13 cellular contexts compared by ENCODE assay signal in genomic region chr12:6234906-6235305, GRCh38. TPM values are rescaled to one million over a fixed set of nuclear protein-coding genes. Genes with fewer than 3 reads are reported as not detected.
A peak's percentile ranks its signal among the peaks of the same experiment; 100 is the strongest.
DNase-seq lines count a peak whose midpoint lies in the region; ATAC-seq and TF ChIP-seq lines count a peak whose summit lies in the region.
"Had no signal": no experiment of that assay in that cellular context is flagged by ENCODE, and none has a peak within 500 bp of the region (broad histone marks: within the 10 kb centered on the region; RNA-seq: fewer than 3 reads in every experiment).

No MANE protein-coding gene starts in this region.

- intact Hi-C loops in colonic mucosa (cut with DNase I) (loop anchor here (5.0 kb wide), 1 partner anchor 42 kb away; no protein-coding TSS in a partner anchor), transverse colon (cut with DNase I; ENCODE audit: low total_unique reads) (loop anchor here (5.0 kb wide), 1 partner anchor 38 kb away; no protein-coding TSS in a partner anchor)

- H3K4me3 Mint-ChIP-seq in stimulated activated naive CD8-positive, alpha-beta T cell treated with anti-CD3 and anti-CD28 coated beads, Interleukin-15, amount 100 ng/mL, for 72 hours, result no peak overlapping the region
- H3K4me3 Mint-ChIP-seq: activated T-cell treated with anti-CD3 and anti-CD28 coated beads, Interleukin-2, amount 50 U/mL, for 4 hours had no signal

- no peaks in the 10 kb centered on the region for H3K9me3 Mint-ChIP-seq in stimulated activated naive CD8-positive, alpha-beta T cell treated with anti-CD3 and anti-CD28 coated beads, Interleukin-15, amount 100 ng/mL, for 72 hours
- H3K9me3 Mint-ChIP-seq: activated T-cell treated with anti-CD3 and anti-CD28 coated beads, Interleukin-2, amount 50 U/mL, for 4 hours had no signal

- H3K27ac ChIP-seq in colonic mucosa (peak overlapping the region; percentile 92), muscle layer of duodenum (ENCODE audit: low read length) (peak overlapping the region; percentile 20), transverse colon (peak overlapping the region; percentile 93 to 97 (median 95))
- H3K27ac ChIP-seq: GM23248 had no signal

- H3K9me3 ChIP-seq in colonic mucosa (no peaks in the 10 kb centered on the region), muscle layer of duodenum (ENCODE audit: control insufficient read depth in 1 of 2, low read length in 2 of 2) (no peaks in the 10 kb centered on the region), transverse colon (no peaks in the 10 kb centered on the region)

- TF ChIP-seq EP300 in transverse colon (IDR thresholded peaks at IDR 0.05; ENCODE audit: low read depth), result no peak

- in situ Hi-C loops in transverse colon (cut with MboI; ENCODE audit: low pct_ligation_motif_present in 1 of 4, low pct_unique_long_range_greater_than_20kb in 1 of 4, low sequenced_read_pairs in 3 of 4), result no loop called here

- peaks cover 5% of the 10 kb centered on the region for H3K36me3 ChIP-seq in colonic mucosa
- peaks cover 36 to 43% of the 10 kb centered on the region in 2 donors for H3K36me3 ChIP-seq in muscle layer of duodenum (ENCODE audit: control insufficient read depth in 1 of 2, insufficient read depth in 2 of 2, low read length in 2 of 2)
- peaks cover 0 to 38% (median 10%) of the 10 kb centered on the region in 4 donors for H3K36me3 ChIP-seq in transverse colon

- H3K4me3 ChIP-seq in colonic mucosa (no peak overlapping the region), muscle layer of duodenum (ENCODE audit: low read depth in 1 of 2, low read length in 2 of 2) (no peak overlapping the region), transverse colon (no peak overlapping the region)
- H3K4me3 ChIP-seq: GM23248 had no signal

- peak overlapping the region in 1 of 2 donors; percentile 67 for H3K27ac Mint-ChIP-seq in stimulated activated naive CD8-positive, alpha-beta T cell treated with anti-CD3 and anti-CD28 coated beads, Interleukin-15, amount 100 ng/mL, for 72 hours

- 20 to 51% methylated on average over 2 to 7 of the region's 7 CpGs for WGBS in transverse colon (ENCODE audit: low coverage in 1 of 2), 2 donors

- no peaks in the 10 kb centered on the region for H3K27me3 ChIP-seq in colonic mucosa
- H3K27me3 ChIP-seq in muscle layer of duodenum (ENCODE audit: low read depth, low read length), result no peaks in the 10 kb centered on the region
- no peaks in the 10 kb centered on the region for H3K27me3 ChIP-seq in transverse colon

- no peak for ATAC-seq in stimulated activated naive CD8-positive, alpha-beta T cell treated with anti-CD3 and anti-CD28 coated beads, Interleukin-15, amount 100 ng/mL, for 72 hours
- no peak for ATAC-seq in HG02852 (IDR thresholded peaks at IDR 0.05; ENCODE audit: unreplicated experiment)
- ATAC-seq: activated T-cell treated with anti-CD3 and anti-CD28 coated beads, Interleukin-2, amount 50 U/mL, for 4 hours; Panc1 had no signal

- peak overlapping the region in 1 of 2 donors; percentile 93 for H3K9ac ChIP-seq in colonic mucosa (ENCODE audit: low read depth in 2 of 2, low read length in 2 of 2)
- H3K9ac ChIP-seq: GM23248 had no signal

- peaks cover 39% of the 10 kb centered on the region for H3K4me1 Mint-ChIP-seq in stimulated activated naive CD8-positive, alpha-beta T cell treated with anti-CD3 and anti-CD28 coated beads, Interleukin-15, amount 100 ng/mL, for 72 hours

- TF ChIP-seq CTCF in colonic mucosa (IDR thresholded peaks at IDR 0.05) (no peak), transverse colon (IDR thresholded peaks at IDR 0.05) (no peak)

- DNase-seq in DMS153 (lab: John Stamatoyannopoulos, UW) (peak; percentile 13), DMS153 treated with DMSO at 0.1 percent for 48 hours (lab: John Stamatoyannopoulos, UW; ENCODE audit: unreplicated experiment) (no peak), colonic mucosa (peak; percentile 49), transverse colon (no peak), HPDE6-E6E7 (ENCODE audit: extremely low spot score) (no peak)
- no peak for DNase-seq in stimulated activated naive CD8-positive, alpha-beta T cell treated with anti-CD3 and anti-CD28 coated beads, Interleukin-15, amount 100 ng/mL, for 72 hours
- DNase-seq: activated CD4-positive, alpha-beta T cell treated with anti-CD3 and anti-CD28 coated beads for 1 hour; activated T-cell treated with anti-CD3 and anti-CD28 coated beads, Interleukin-2, amount 50 U/mL, for 4 hours; NCI-H446 had no signal

- peaks cover 50% of the 10 kb centered on the region for H3K4me1 ChIP-seq in colonic mucosa
- H3K4me1 ChIP-seq in muscle layer of duodenum (ENCODE audit: control insufficient read depth in 1 of 2, insufficient read depth in 2 of 2, low read length in 2 of 2), result peaks cover 39 to 48% of the 10 kb centered on the region in 2 donors
- peaks cover 56 to 65% (median 62%) of the 10 kb centered on the region in 4 donors for H3K4me1 ChIP-seq in transverse colon

- no peak for TF ChIP-seq POLR2A in transverse colon (IDR thresholded peaks at IDR 0.05)

- no peaks in the 10 kb centered on the region for H3K27me3 Mint-ChIP-seq in stimulated activated naive CD8-positive, alpha-beta T cell treated with anti-CD3 and anti-CD28 coated beads, Interleukin-15, amount 100 ng/mL, for 72 hours

RNA-seq across cellular contexts. Expression of gene CD9, which starts 34.7 kb away (rescaled TPM):
- total RNA-seq in colonic mucosa (100 to 1,000 TPM; 589 to 665 TPM), transverse colon (100 to 1,000 TPM; 207 to 668 (median 481) TPM)

Comparison
In these comparisons a context has a peak if more than half of its experiments do, and no peak if none do; other contexts are left out.
1. DNase-seq: peak in DMS153 (single experiment) and colonic mucosa (single experiment); none in DMS153 treated with DMSO at 0.1 percent for 48 hours (single experiment), transverse colon (single experiment), stimulated activated naive CD8-positive, alpha-beta T cell treated with anti-CD3 and anti-CD28 coated beads, Interleukin-15, amount 100 ng/mL, for 72 hours (0 of 2) and HPDE6-E6E7 (single experiment).
2. H3K27ac ChIP-seq: peak in every context shown above with its lines; median percentile 95 in transverse colon; 92 in colonic mucosa; 20 in muscle layer of duodenum.